In the genomic region with DNA sequence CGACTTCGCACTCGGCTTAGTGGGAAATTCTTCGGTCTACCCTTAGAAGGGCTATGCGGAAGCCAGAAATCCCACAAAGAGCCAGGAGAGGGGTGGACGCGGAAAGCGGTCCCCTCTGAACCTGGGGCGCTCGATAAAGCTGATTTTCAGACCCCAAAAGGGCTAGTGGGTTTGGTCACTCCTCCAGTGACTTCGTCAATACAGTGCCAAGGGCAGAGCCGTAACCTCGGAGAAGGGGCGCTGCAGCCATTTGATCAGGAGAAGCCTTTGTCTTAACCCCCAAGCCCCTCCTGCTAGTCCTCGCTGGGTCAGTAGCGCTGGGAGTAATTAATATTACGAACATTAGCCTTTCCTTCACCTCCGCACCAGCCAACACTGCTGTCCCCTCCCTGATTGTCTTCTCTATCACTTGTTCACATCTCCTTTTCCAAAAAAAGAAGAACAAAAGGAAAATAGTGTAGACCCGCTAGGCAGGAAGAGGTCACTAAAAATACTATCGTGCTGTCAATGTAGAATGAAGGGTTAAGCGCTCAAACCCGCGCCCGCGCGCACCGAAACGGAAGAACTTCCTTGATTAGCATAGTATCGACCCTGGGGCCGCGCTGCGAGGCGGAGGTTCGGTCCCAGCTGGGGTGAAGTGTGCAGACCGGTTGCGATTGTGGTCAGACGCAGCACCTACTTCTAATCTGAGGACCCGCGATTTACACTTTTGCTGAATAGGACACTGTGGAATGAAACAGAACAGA, we compare ENCODE assay signal across 8 cellular contexts.
A peak's percentile ranks its signal among the peaks of the same experiment; 100 is the strongest.
DNase-seq lines count a peak whose midpoint lies in the region; ATAC-seq lines count a peak whose summit lies in the region.

No MANE protein-coding gene starts in this region.

- ATAC-seq in GM21786 (IDR thresholded peaks at IDR 0.05; ENCODE audit: unreplicated experiment) = peak; percentile 27

- DNase-seq in DMS114 treated with DMSO at 0.1 percent for 48 hours (lab: John Stamatoyannopoulos, UW; ENCODE audit: unreplicated experiment) = peak; percentile 6
- DNase-seq in NCI-H1105 treated with DMSO at 0.1 percent for 48 hours (lab: John Stamatoyannopoulos, UW) = peak; percentile 47
- DNase-seq in activated CD4-positive, alpha-beta T cell treated with anti-CD3 and anti-CD28 coated beads, Interleukin-2, amount 50 U/mL, for 24 hours (ENCODE audit: low read depth in 1 of 2, low spot score in 1 of 2) = peak; percentile 19 to 33
- peak; percentile 67 for DNase-seq in ecto neural progenitor cell (ENCODE audit: low spot score)
- DNase-seq in lung microvascular endothelial cell (ENCODE audit: low read depth in 2 of 2) = peak; percentile 23 to 24
- DNase-seq in stimulated activated CD8-positive, alpha-beta memory T cell treated with anti-CD3 and anti-CD28 coated beads, Interleukin-12 subunit alpha, Interleukin-12 subunit beta, amount 100 ng/mL, for 24 hours (ENCODE audit: extremely low read depth) = peak; percentile 43
- DNase-seq in H4 (ENCODE audit: low spot score) = no peak
